ENCODE assay signal across 1 cellular context in the genomic region with DNA sequence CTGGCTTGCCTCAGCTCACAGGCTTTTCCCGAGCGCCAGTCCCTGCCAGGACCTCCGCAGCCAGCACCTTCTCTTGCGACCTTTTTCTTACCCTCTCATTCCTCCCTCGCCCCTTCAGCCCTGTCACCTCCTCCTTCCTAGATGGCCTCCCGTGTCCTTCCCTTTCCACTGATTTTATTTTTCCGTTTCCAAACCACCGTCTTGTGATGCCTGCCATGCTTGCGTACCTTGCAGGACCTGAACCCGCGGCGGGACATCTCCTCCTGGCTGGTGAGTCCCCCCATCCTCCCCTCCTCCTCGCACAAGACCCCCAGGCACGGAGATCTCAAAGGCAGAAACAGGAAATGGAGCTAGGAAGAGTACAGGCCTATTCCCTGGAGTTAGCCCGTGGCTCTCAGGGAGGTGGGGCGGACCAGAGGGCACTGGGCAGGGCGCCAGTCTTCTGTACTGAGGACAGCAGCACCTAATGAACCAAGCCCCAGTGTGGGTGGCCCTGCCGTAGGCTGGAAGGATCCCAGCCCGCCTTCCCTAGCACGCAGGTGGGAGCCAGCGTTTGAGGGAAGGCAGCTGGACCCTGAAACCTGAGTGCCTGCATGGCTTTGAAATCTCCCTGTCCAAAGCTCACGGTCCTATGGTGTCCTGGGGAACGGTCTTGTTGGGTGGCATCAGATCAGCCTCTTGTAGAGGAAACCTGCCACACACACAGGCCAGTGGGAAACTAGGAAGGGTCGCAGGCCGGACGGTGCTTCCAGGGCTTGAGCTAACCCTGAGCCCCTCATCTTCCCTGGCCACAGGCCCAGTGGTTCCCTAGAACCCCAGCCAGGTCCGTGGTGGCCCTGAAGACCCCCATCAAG.
TF ChIP-seq lines count a peak whose summit lies in the region.

No MANE protein-coding gene starts in this region.

TF ChIP-seq in HepG2, 621 proteins besides CTCF, POLR2A, EP300 and RAD21 (continued from another document and continues in another):
- TF ChIP-seq, protein P1, sequence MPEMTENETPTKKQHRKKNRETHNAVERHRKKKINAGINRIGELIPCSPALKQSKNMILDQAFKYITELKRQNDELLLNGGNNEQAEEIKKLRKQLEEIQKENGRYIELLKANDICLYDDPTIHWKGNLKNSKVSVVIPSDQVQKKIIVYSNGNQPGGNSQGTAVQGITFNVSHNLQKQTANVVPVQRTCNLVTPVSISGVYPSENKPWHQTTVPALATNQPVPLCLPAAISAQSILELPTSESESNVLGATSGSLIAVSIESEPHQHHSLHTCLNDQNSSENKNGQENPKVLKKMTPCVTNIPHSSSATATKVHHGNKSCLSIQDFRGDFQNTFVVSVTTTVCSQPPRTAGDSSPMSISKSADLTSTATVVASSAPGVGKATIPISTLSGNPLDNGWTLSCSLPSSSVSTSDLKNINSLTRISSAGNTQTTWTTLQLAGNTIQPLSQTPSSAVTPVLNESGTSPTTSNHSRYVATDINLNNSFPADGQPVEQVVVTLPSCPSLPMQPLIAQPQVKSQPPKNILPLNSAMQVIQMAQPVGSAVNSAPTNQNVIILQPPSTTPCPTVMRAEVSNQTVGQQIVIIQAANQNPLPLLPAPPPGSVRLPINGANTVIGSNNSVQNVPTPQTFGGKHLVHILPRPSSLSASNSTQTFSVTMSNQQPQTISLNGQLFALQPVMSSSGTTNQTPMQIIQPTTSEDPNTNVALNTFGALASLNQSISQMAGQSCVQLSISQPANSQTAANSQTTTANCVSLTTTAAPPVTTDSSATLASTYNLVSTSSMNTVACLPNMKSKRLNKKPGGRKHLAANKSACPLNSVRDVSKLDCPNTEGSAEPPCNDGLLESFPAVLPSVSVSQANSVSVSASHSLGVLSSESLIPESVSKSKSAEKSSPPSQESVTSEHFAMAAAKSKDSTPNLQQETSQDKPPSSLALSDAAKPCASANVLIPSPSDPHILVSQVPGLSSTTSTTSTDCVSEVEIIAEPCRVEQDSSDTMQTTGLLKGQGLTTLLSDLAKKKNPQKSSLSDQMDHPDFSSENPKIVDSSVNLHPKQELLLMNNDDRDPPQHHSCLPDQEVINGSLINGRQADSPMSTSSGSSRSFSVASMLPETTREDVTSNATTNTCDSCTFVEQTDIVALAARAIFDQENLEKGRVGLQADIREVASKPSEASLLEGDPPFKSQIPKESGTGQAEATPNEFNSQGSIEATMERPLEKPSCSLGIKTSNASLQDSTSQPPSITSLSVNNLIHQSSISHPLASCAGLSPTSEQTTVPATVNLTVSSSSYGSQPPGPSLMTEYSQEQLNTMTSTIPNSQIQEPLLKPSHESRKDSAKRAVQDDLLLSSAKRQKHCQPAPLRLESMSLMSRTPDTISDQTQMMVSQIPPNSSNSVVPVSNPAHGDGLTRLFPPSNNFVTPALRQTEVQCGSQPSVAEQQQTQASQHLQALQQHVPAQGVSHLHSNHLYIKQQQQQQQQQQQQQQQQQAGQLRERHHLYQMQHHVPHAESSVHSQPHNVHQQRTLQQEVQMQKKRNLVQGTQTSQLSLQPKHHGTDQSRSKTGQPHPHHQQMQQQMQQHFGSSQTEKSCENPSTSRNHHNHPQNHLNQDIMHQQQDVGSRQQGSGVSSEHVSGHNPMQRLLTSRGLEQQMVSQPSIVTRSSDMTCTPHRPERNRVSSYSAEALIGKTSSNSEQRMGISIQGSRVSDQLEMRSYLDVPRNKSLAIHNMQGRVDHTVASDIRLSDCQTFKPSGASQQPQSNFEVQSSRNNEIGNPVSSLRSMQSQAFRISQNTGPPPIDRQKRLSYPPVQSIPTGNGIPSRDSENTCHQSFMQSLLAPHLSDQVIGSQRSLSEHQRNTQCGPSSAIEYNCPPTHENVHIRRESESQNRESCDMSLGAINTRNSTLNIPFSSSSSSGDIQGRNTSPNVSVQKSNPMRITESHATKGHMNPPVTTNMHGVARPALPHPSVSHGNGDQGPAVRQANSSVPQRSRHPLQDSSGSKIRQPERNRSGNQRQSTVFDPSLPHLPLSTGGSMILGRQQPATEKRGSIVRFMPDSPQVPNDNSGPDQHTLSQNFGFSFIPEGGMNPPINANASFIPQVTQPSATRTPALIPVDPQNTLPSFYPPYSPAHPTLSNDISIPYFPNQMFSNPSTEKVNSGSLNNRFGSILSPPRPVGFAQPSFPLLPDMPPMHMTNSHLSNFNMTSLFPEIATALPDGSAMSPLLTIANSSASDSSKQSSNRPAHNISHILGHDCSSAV (CRISPR knock-in tag; IDR thresholded peaks at IDR 0.05; ENCODE audit: borderline replicate concordance) = no peak
- TF ChIP-seq CENPX (CRISPR knock-in tag; IDR thresholded peaks at IDR 0.05) = no peak
- TF ChIP-seq, protein P2, sequence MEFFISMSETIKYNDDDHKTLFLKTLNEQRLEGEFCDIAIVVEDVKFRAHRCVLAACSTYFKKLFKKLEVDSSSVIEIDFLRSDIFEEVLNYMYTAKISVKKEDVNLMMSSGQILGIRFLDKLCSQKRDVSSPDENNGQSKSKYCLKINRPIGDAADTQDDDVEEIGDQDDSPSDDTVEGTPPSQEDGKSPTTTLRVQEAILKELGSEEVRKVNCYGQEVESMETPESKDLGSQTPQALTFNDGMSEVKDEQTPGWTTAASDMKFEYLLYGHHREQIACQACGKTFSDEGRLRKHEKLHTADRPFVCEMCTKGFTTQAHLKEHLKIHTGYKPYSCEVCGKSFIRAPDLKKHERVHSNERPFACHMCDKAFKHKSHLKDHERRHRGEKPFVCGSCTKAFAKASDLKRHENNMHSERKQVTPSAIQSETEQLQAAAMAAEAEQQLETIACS (CRISPR knock-in tag; IDR thresholded peaks at IDR 0.05) = no peak
- TF ChIP-seq ZNF263 (CRISPR knock-in tag; IDR thresholded peaks at IDR 0.05) = no peak; the same call in 1 of the 2 replicates
- TF ChIP-seq, protein P3, sequence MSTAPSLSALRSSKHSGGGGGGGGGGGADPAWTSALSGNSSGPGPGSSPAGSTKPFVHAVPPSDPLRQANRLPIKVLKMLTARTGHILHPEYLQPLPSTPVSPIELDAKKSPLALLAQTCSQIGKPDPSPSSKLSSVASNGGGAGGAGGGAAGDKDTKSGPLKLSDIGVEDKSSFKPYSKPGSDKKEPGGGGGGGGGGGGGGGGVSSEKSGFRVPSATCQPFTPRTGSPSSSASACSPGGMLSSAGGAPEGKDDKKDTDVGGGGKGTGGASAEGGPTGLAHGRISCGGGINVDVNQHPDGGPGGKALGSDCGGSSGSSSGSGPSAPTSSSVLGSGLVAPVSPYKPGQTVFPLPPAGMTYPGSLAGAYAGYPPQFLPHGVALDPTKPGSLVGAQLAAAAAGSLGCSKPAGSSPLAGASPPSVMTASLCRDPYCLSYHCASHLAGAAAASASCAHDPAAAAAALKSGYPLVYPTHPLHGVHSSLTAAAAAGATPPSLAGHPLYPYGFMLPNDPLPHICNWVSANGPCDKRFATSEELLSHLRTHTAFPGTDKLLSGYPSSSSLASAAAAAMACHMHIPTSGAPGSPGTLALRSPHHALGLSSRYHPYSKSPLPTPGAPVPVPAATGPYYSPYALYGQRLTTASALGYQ (CRISPR knock-in tag; IDR thresholded peaks at IDR 0.05) = no peak
- TF ChIP-seq, protein P4, sequence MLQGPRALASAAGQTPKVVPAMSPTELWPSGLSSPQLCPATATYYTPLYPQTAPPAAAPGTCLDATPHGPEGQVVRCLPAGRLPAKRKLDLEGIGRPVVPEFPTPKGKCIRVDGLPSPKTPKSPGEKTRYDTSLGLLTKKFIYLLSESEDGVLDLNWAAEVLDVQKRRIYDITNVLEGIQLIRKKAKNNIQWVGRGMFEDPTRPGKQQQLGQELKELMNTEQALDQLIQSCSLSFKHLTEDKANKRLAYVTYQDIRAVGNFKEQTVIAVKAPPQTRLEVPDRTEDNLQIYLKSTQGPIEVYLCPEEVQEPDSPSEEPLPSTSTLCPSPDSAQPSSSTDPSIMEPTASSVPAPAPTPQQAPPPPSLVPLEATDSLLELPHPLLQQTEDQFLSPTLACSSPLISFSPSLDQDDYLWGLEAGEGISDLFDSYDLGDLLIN (CRISPR knock-in tag; IDR thresholded peaks at IDR 0.05; ENCODE audit: borderline replicate concordance) = peak; percentile 69; the same call in 1 of the 2 replicates
- TF ChIP-seq ZNF569 (CRISPR knock-in tag; IDR thresholded peaks at IDR 0.05; ENCODE audit: borderline replicate concordance) = no peak; the same call in 1 of the 2 replicates
- TF ChIP-seq ZNF878 (CRISPR knock-in tag; IDR thresholded peaks at IDR 0.05) = no peak
- TF ChIP-seq HINFP (CRISPR knock-in tag; IDR thresholded peaks at IDR 0.05; ENCODE audit: low read depth) = no peak; the same call in none of the 2 replicates
- no peak for TF ChIP-seq ZNF740 (CRISPR knock-in tag; IDR thresholded peaks at IDR 0.05)
- no peak for TF ChIP-seq ZBTB44 (CRISPR knock-in tag; IDR thresholded peaks at IDR 0.05)
- TF ChIP-seq, protein P5, sequence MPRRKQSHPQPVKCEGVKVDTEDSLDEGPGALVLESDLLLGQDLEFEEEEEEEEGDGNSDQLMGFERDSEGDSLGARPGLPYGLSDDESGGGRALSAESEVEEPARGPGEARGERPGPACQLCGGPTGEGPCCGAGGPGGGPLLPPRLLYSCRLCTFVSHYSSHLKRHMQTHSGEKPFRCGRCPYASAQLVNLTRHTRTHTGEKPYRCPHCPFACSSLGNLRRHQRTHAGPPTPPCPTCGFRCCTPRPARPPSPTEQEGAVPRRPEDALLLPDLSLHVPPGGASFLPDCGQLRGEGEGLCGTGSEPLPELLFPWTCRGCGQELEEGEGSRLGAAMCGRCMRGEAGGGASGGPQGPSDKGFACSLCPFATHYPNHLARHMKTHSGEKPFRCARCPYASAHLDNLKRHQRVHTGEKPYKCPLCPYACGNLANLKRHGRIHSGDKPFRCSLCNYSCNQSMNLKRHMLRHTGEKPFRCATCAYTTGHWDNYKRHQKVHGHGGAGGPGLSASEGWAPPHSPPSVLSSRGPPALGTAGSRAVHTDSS (CRISPR knock-in tag; conservative IDR thresholded peaks at IDR 0.05) = 0 out of 2 replicates have a peak, but pooled peaks have one; percentile 58
- peak; percentile 85; the same call in 1 of the 2 replicates for TF ChIP-seq IRF9 (CRISPR knock-in tag; IDR thresholded peaks at IDR 0.05; ENCODE audit: borderline replicate concordance)
- no peak for TF ChIP-seq FOXM1 (CRISPR knock-in tag; IDR thresholded peaks at IDR 0.05)
- peak; percentile 33; the same call in 1 of the 2 replicates for TF ChIP-seq CBFB (CRISPR knock-in tag; IDR thresholded peaks at IDR 0.05)
- peak; percentile 13; the same call in 1 of the 2 replicates for TF ChIP-seq PPARG (CRISPR knock-in tag; conservative IDR thresholded peaks at IDR 0.05)
- no peak for TF ChIP-seq BRCA1 (CRISPR knock-in tag; IDR thresholded peaks at IDR 0.05)
- TF ChIP-seq ZZZ3 (CRISPR knock-in tag; IDR thresholded peaks at IDR 0.05; ENCODE audit: borderline replicate concordance) = no peak
- TF ChIP-seq ZNF343 (CRISPR knock-in tag; IDR thresholded peaks at IDR 0.05) = no peak; the same call in 1 of the 2 replicates
- no peak for TF ChIP-seq ZNF577 (CRISPR knock-in tag; IDR thresholded peaks at IDR 0.05; ENCODE audit: borderline replicate concordance, low read depth)
- no peak for TF ChIP-seq ZNF552 (CRISPR knock-in tag; IDR thresholded peaks at IDR 0.05; ENCODE audit: borderline replicate concordance)
- 0 out of 2 replicates have a peak, but pooled peaks have one; percentile 27 for TF ChIP-seq DNMT1 (CRISPR knock-in tag; IDR thresholded peaks at IDR 0.05)
- TF ChIP-seq HNF4G (IDR thresholded peaks at IDR 0.05; ENCODE audit: borderline replicate concordance, low read depth, low read length) = peak; percentile 32; the same call in 1 of the 2 replicates
- peak; percentile 41; the same call in 1 of the 2 replicates for TF ChIP-seq HNF4G (CRISPR knock-in tag; IDR thresholded peaks at IDR 0.05; ENCODE audit: borderline replicate concordance, low read depth)
- no peak for TF ChIP-seq WIZ (CRISPR knock-in tag; IDR thresholded peaks at IDR 0.05)
- TF ChIP-seq NONO (IDR thresholded peaks at IDR 0.05) = no peak
- TF ChIP-seq NONO (CRISPR knock-in tag; conservative IDR thresholded peaks at IDR 0.05) = peak; percentile 83; the same call in 1 of the 2 replicates
- TF ChIP-seq PITX1 (CRISPR knock-in tag; IDR thresholded peaks at IDR 0.05) = peak; percentile 81
- TF ChIP-seq ZNF234 (CRISPR knock-in tag; conservative IDR thresholded peaks at IDR 0.05) = 0 out of 2 replicates have a peak, but pooled peaks have one; percentile 49
- peak; percentile 45 for TF ChIP-seq ZNF691 (CRISPR knock-in tag; IDR thresholded peaks at IDR 0.05; ENCODE audit: borderline replicate concordance, low read depth)
